In genomic region chr22:50184004-50184461, GRCh38 we compare ENCODE assay signal across 9 cellular contexts. TPM values are rescaled to one million over a fixed set of nuclear protein-coding genes. Genes with fewer than 3 reads are reported as not detected.
DNase-seq lines count a peak whose midpoint lies in the region; ATAC-seq and TF ChIP-seq lines count a peak whose summit lies in the region.
"Had no signal": no experiment of that assay in that cellular context is flagged by ENCODE, and none has a peak within 500 bp of the region (broad histone marks: within the 10 kb centered on the region; RNA-seq: fewer than 3 reads in every experiment).

No MANE protein-coding gene starts in this region.

- H3K9me3 Mint-ChIP-seq in osteocyte (ENCODE audit: unreplicated experiment): no peaks in the 10 kb centered on the region

- DNase-seq in COLO668 (lab: John Stamatoyannopoulos, UW; ENCODE audit: unreplicated experiment) (peak; percentile 26), RKO (ENCODE audit: low spot score) (peak; percentile 32), fibroblast of the aortic adventitia (ENCODE audit: low read depth) (peak; percentile 61), osteocyte (ENCODE audit: extremely low spot score, unreplicated experiment) (no peak), NCI-H748 (lab: John Stamatoyannopoulos, UW; ENCODE audit: unreplicated experiment) (no peak), OCI-M2 (lab: John Stamatoyannopoulos, UW; ENCODE audit: unreplicated experiment) (no peak)
- DNase-seq: activated CD8-positive, alpha-beta memory T cell treated with anti-CD3 and anti-CD28 coated beads, Interleukin-2, amount 50 U/mL, for 48 hours had no signal

- H3K4me3 ChIP-seq in fibroblast of the aortic adventitia (ENCODE audit: low read depth, low read length): no peak overlapping the region

- TF ChIP-seq CTCF in fibroblast of the aortic adventitia (IDR thresholded peaks at IDR 0.05; ENCODE audit: insufficient read depth, low read length) (no peak), osteocyte (IDR thresholded peaks at IDR 0.05) (no peak)

- no peaks in the 10 kb centered on the region for H3K36me3 Mint-ChIP-seq in osteocyte (ENCODE audit: unreplicated experiment)

- H3K4me3 Mint-ChIP-seq in osteocyte (ENCODE audit: unreplicated experiment): no peak overlapping the region

- H3K27ac Mint-ChIP-seq in osteocyte (ENCODE audit: unreplicated experiment): peak overlapping the region; percentile 38

- H3K4me1 Mint-ChIP-seq in osteocyte (ENCODE audit: unreplicated experiment): peaks cover 14% of the 10 kb centered on the region

- no peaks in the 10 kb centered on the region for H3K27me3 Mint-ChIP-seq in osteocyte (ENCODE audit: unreplicated experiment)

- no peak for ATAC-seq in HG02678 (IDR thresholded peaks at IDR 0.05; ENCODE audit: unreplicated experiment)
- no peak for ATAC-seq in GM21423 (IDR thresholded peaks at IDR 0.05; ENCODE audit: unreplicated experiment)

RNA-seq across cellular contexts. Expression of gene TRABD, which starts 1.7 kb away (rescaled TPM):
- total RNA-seq in fibroblast of the aortic adventitia (ENCODE audit: low replicate concordance) (15.5 and 16.8 TPM in 2 replicates), osteocyte (24.3 and 25.9 TPM in 2 replicates)

RNA-seq across cellular contexts. Expression of gene PANX2, which starts 13.5 kb away (rescaled TPM):
- total RNA-seq in fibroblast of the aortic adventitia (ENCODE audit: low replicate concordance) (0.90 TPM in 2 replicates), osteocyte (1.5 and 1.6 TPM in 2 replicates)

RNA-seq across cellular contexts. Expression of gene SELENOO, which starts 16.8 kb away (rescaled TPM):
- total RNA-seq in fibroblast of the aortic adventitia (ENCODE audit: low replicate concordance) (15.5 and 17.3 TPM in 2 replicates), osteocyte (23.9 and 25.0 TPM in 2 replicates)

Comparison
In these comparisons a context has a peak if more than half of its experiments do, and no peak if none do; other contexts are left out.
1. DNase-seq: peak in COLO668 (single experiment), RKO (single experiment) and fibroblast of the aortic adventitia (single experiment); none in osteocyte (single experiment), NCI-H748 (single experiment) and OCI-M2 (single experiment).